ENCODE assay signal across 8 cellular contexts in genomic region chr12:62260733-62261683, GRCh38. TPM values are rescaled to one million over a fixed set of nuclear protein-coding genes. Genes with fewer than 3 reads are reported as not detected.
DNase-seq lines count a peak whose midpoint lies in the region; ATAC-seq and TF ChIP-seq lines count a peak whose summit lies in the region.

No MANE protein-coding gene starts in this region.

- H3K4me3 ChIP-seq in NT2/D1 (ENCODE audit: insufficient read length, low read depth), result peak overlapping the region; percentile 93
- peak overlapping the region; percentile 88 for H3K4me3 ChIP-seq in fibroblast of the aortic adventitia (ENCODE audit: low read depth, low read length)
- peak overlapping the region; percentile 76 for H3K4me3 ChIP-seq in thoracic aorta

- ATAC-seq in GM18909 (IDR thresholded peaks at IDR 0.05; ENCODE audit: poor library complexity, unreplicated experiment) (peak; percentile 52), HG03159 (IDR thresholded peaks at IDR 0.05; ENCODE audit: unreplicated experiment) (peak; percentile 48), thoracic aorta (ENCODE audit: insufficient number of reproducible peaks, low FRiP score, low read depth) (peak; percentile 44)

- peak overlapping the region; percentile 90 for H3K9ac ChIP-seq in NT2/D1 (ENCODE audit: insufficient read length, low read depth)

- peak overlapping the region; percentile 90 to 95 for H3K27ac ChIP-seq in thoracic aorta

- H3K9me3 Mint-ChIP-seq in nephron, result no peaks in the 10 kb centered on the region

- H3K27me3 Mint-ChIP-seq in nephron (ENCODE audit: low read depth), result peaks cover 3% of the 10 kb centered on the region

- H3K9me3 ChIP-seq in NT2/D1 (ENCODE audit: insufficient read depth, low read length) (no peaks in the 10 kb centered on the region), thoracic aorta (no peaks in the 10 kb centered on the region)

- no peaks in the 10 kb centered on the region for H3K4me1 ChIP-seq in NT2/D1 (ENCODE audit: insufficient read depth, insufficient read length)
- peaks cover 37 to 47% of the 10 kb centered on the region in 2 donors for H3K4me1 ChIP-seq in thoracic aorta (ENCODE audit: control insufficient read depth in 1 of 2, low read depth in 2 of 2)

- H3K27me3 ChIP-seq in NT2/D1 (ENCODE audit: insufficient read depth, insufficient read length), result no peaks in the 10 kb centered on the region
- no peaks in the 10 kb centered on the region for H3K27me3 ChIP-seq in thoracic aorta (replicated peaks; ENCODE audit: insufficient read depth)

- no peaks in the 10 kb centered on the region for H3K36me3 Mint-ChIP-seq in nephron (ENCODE audit: low read depth)

- H3K27ac Mint-ChIP-seq in nephron, result peak overlapping the region; percentile 96 to 99 (median 98)

- H3K4me3 Mint-ChIP-seq in nephron, result peak overlapping the region; percentile 99 to 100 (median 100)

- DNase-seq in Ammon's horn (ENCODE audit: low spot score), result peak; percentile 76
- DNase-seq in NT2/D1 (ENCODE audit: low read depth, low spot score), result no peak
- peak; percentile 14 to 35 for DNase-seq in activated T-helper 1 cell treated with anti-CD3 and anti-CD28 coated beads, Interleukin-2, amount 50 U/mL, for 16 hours (ENCODE audit: low read depth in 1 of 2, low spot score in 1 of 2)
- DNase-seq in fibroblast of the aortic adventitia (ENCODE audit: low read depth), result peak; percentile 41
- no peak for DNase-seq in thoracic aorta (ENCODE audit: low spot score)

- H3K36me3 ChIP-seq in NT2/D1 (ENCODE audit: insufficient read depth, insufficient read length, low read length), result no peaks in the 10 kb centered on the region
- H3K36me3 ChIP-seq in thoracic aorta, result no peaks in the 10 kb centered on the region

- peaks cover 28% of the 10 kb centered on the region for H3K4me1 Mint-ChIP-seq in nephron

- no peak for TF ChIP-seq CTCF in fibroblast of the aortic adventitia (IDR thresholded peaks at IDR 0.05; ENCODE audit: insufficient read depth, low read length)
- TF ChIP-seq CTCF in nephron (IDR thresholded peaks at IDR 0.05; ENCODE audit: unreplicated experiment in 3 of 3), result no peak
- TF ChIP-seq CTCF in thoracic aorta (IDR thresholded peaks at IDR 0.05), result no peak

RNA-seq across cellular contexts. Expression of gene USP15, which starts 0.8 kb away (rescaled TPM):
- total RNA-seq in fibroblast of the aortic adventitia (ENCODE audit: low replicate concordance) (65.7 and 67.3 TPM in 2 replicates), thoracic aorta (100 to 1,000 TPM in 1 of 2 donors, 10 to 100 TPM in 1; 39.5 to 128 TPM)

Comparison
In these comparisons a context has a peak if more than half of its experiments do, and no peak if none do; other contexts are left out.
1. DNase-seq: peak in Ammon's horn (single experiment), activated T-helper 1 cell treated with anti-CD3 and anti-CD28 coated beads, Interleukin-2, amount 50 U/mL, for 16 hours (2 of 2) and fibroblast of the aortic adventitia (single experiment); none in NT2/D1 (single experiment) and thoracic aorta (single experiment).
2. Peak in every context shown above with its lines, with median percentiles within 50 percentile points of each other: ATAC-seq and H3K4me3 ChIP-seq.